ENCODE assay signal across 24 cellular contexts in genomic region chr12:53145861-53146260, GRCh38. TPM values are rescaled to one million over a fixed set of nuclear protein-coding genes. Genes with fewer than 3 reads are reported as not detected.
"Had no signal": no experiment of that assay in that cellular context is flagged by ENCODE, and none has a peak within 500 bp of the region (broad histone marks: within the 10 kb centered on the region; RNA-seq: fewer than 3 reads in every experiment).

No MANE protein-coding gene starts in this region.

- H3K27me3 ChIP-seq: MG63, Peyer's patch, SJCRH30 had no signal

- H3K27ac ChIP-seq: PC-9, Peyer's patch, SJCRH30 had no signal

- H3K4me2 ChIP-seq: PC-9 had no signal

- H2AFZ ChIP-seq: PC-9 had no signal

- H3K9me3 ChIP-seq: MG63, Peyer's patch, SJCRH30 had no signal

- H3K36me3 ChIP-seq: MG63, Peyer's patch, SJCRH30 had no signal

- H3K4me1 ChIP-seq: Peyer's patch, SJCRH30 had no signal

- H3K4me3 ChIP-seq: MG63, PC-9, Peyer's patch, SJCRH30 had no signal

- ATAC-seq: Right ventricle myocardium inferior, SK-N-SH treated with all-trans-retinoic acid at 6 μM for 48 hours had no signal

- DNase-seq: Karpas-422, KG1, NCI-H1092, NCI-H1105 treated with DMSO at 0.1 percent for 48 hours, NCI-H1417 treated with DMSO at 0.1 percent for 48 hours, NCI-H146, NCI-H1694 treated with DMSO at 0.1 percent for 48 hours, NCI-H1930, NCI-H2081, NCI-H2107, NCI-H2227 treated with DMSO at 0.1 percent for 48 hours, NCI-H524 treated with DMSO at 0.1 percent for 48 hours, NCI-H69, NCI-H774, OCI-M1, PC-9, SHP77 treated with DMSO at 0.1 percent for 48 hours, SJCRH30 had no signal

RNA-seq across cellular contexts. Expression of gene SOAT2, which starts 42.6 kb away (rescaled TPM):
- total RNA-seq: NCI-H460, Right ventricle myocardium inferior, RPMI7951, SJCRH30 had no signal
